18 cellular contexts compared by ENCODE assay signal in the genomic region with DNA sequence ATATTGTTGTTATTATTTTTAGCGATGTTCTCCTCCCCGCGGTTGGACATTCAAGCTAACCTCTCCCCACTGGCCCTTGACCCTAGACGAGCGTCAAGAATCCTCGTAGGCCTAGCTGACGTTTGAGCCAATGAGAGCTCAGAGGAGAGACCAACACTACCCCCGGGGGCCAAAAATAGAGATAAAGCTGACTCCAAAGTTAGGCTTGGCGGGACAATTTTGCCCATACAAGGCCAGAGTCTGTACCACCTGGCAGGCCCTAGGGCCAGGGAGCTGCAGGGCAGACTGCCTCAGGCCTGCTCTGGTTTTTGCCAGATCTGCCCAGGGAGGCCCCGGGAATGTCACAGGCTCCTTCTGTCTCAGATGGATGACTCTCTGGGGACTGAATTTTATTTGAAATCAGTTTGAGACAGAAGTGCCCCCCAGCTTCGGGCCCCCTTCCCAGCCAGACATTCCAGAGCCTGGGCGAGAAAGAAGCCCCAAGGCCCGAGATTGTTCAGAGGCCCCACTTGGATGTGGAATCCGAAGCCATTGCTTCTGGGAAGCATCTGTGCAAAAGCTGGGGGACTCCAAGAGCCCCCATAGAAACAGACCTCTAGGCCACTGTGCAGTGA. TPM values are rescaled to one million over a fixed set of nuclear protein-coding genes. Genes with fewer than 3 reads are reported as not detected.
DNase-seq lines count a peak whose midpoint lies in the region; ATAC-seq, FAIRE-seq and TF ChIP-seq lines count a peak whose summit lies in the region.
"Had no signal": no experiment of that assay in that cellular context is flagged by ENCODE, and none has a peak within 500 bp of the region (broad histone marks: within the 10 kb centered on the region; RNA-seq: fewer than 3 reads in every experiment).

No MANE protein-coding gene starts in this region.

- H2AFZ ChIP-seq in K562 (ENCODE audit: low read depth, low read length): no peak overlapping the region

- H3K27me3 ChIP-seq in K562 (ENCODE audit: control insufficient read depth in 2 of 2, insufficient read depth in 2 of 2, low read length in 2 of 2): peaks cover 19 to 57% of the 10 kb centered on the region in 2 experiments
- H3K27me3 ChIP-seq: BLaER1 had no signal

- BruUV-seq in K562 (replicated peaks; lab: Mats Ljungman, UMichigan): no TSS peak

- CTCF ChIA-PET in K562 (lab: Yijun Ruan, JAX; ENCODE audit: low intra/inter-chr PET ratio): no interaction called here

- 11% methylated on average over 14 of the region's 14 CpGs for WGBS in K562 (ENCODE audit: insufficient coverage, low coverage, missing lambda C conversion rate)

- peaks cover 13% of the 10 kb centered on the region for H3K27me3 Mint-ChIP-seq in osteocyte (ENCODE audit: unreplicated experiment)

- no peak overlapping the region for H3K4me2 ChIP-seq in K562 (ENCODE audit: insufficient read depth, low read length)
- H3K4me2 ChIP-seq: BLaER1 had no signal

- in situ Hi-C loops in K562 (cut with MboI): no loop called here

- no peak for TF ChIP-seq EP300 in K562 (IDR thresholded peaks at IDR 0.05; ENCODE audit: low read length)

- intact Hi-C loops in K562 (cut with micrococcal nuclease) (no loop called here), cardiac septum (cut with DNase I) (no loop called here)

- no peak overlapping the region for H3K27ac ChIP-seq in K562 (ENCODE audit: extremely low read depth, low read depth, low read length)
- H3K27ac ChIP-seq in substantia nigra (ENCODE audit: low read depth, low read length, poor library complexity, severe bottlenecking): no peak overlapping the region
- H3K27ac ChIP-seq: BLaER1, epithelial cell of prostate had no signal

- no peak for FAIRE-seq in K562 (lab: Jason Lieb, UNC)
- FAIRE-seq in frontal cortex (lab: Jason Lieb, UNC): no peak
- FAIRE-seq: small intestine had no signal

- H3K9me3 ChIP-seq in K562 (replicated peaks; ENCODE audit: control insufficient read depth, insufficient read depth, low read depth, low read length): no peaks in the 10 kb centered on the region
- H3K9me3 ChIP-seq: BLaER1, HAP-1 had no signal

- H3K36me3 Mint-ChIP-seq in osteocyte (ENCODE audit: unreplicated experiment): no peaks in the 10 kb centered on the region

- H3K9me1 ChIP-seq in K562 (ENCODE audit: control insufficient read depth, insufficient read depth, low read length): peaks cover 3% of the 10 kb centered on the region

- no peaks in the 10 kb centered on the region for H3K9me3 Mint-ChIP-seq in osteocyte (ENCODE audit: unreplicated experiment)
- H3K9me3 Mint-ChIP-seq: activated CD4-positive, alpha-beta T cell treated with anti-CD3 and anti-CD28 coated beads, Interleukin-2, amount 10 ng/mL, durations not matched to agents 7 days and 5 days; activated naive CD4-positive, alpha-beta T cell treated with anti-CD3 and anti-CD28 coated beads for 36 hours had no signal

- no peak overlapping the region for H3K9ac ChIP-seq in K562 (ENCODE audit: insufficient read depth in 1 of 2, low read depth in 2 of 2, low read length in 2 of 2)
- H3K9ac ChIP-seq: BLaER1 had no signal

- TF ChIP-seq POLR2A in K562 (conservative IDR thresholded peaks at IDR 0.05): no peak

- TF ChIP-seq RAD21 in K562 (CRISPR knock-in tag; conservative IDR thresholded peaks at IDR 0.05 in 1 of 2, IDR thresholded peaks at IDR 0.05 in 1 of 2): no peak

- no peaks in the 10 kb centered on the region; the same call in 1 of the 2 replicates for H4K20me1 ChIP-seq in K562 (replicated peaks; ENCODE audit: control insufficient read depth, insufficient read depth, low read length)
- H4K20me1 ChIP-seq: BLaER1 had no signal

- no peaks in the 10 kb centered on the region for H3K4me1 Mint-ChIP-seq in osteocyte (ENCODE audit: unreplicated experiment)
- H3K4me1 Mint-ChIP-seq: activated CD4-positive, alpha-beta T cell treated with anti-CD3 and anti-CD28 coated beads, Interleukin-2, amount 10 ng/mL, durations not matched to agents 7 days and 5 days had no signal

- no peak for ATAC-seq in K562

- H3K4me3 Mint-ChIP-seq in osteocyte (ENCODE audit: unreplicated experiment): no peak overlapping the region
- H3K4me3 Mint-ChIP-seq: activated CD4-positive, alpha-beta T cell treated with anti-CD3 and anti-CD28 coated beads, Interleukin-2, amount 10 ng/mL, durations not matched to agents 7 days and 5 days; activated naive CD4-positive, alpha-beta T cell treated with anti-CD3 and anti-CD28 coated beads for 36 hours had no signal

- DNase-seq in K562 (ENCODE audit: extremely low read depth in 1 of 4, low spot score in 3 of 4): no peak
- peak; percentile 56 for DNase-seq in cardiac septum (ENCODE audit: low spot score)
- peak; percentile 77 for DNase-seq in osteocyte (ENCODE audit: extremely low spot score, unreplicated experiment)
- DNase-seq in ureter (ENCODE audit: low spot score): peak; percentile 35
- no peak for DNase-seq in substantia nigra (lab: John Stamatoyannopoulos, UW)
- DNase-seq in OCI-M1 (lab: John Stamatoyannopoulos, UW): no peak
- no peak for DNase-seq in frontal cortex (ENCODE audit: low spot score in 2 of 2)
- DNase-seq in OCI-M2 (lab: John Stamatoyannopoulos, UW; ENCODE audit: unreplicated experiment): no peak
- DNase-seq: activated CD4-positive, alpha-beta T cell treated with anti-CD3 and anti-CD28 coated beads, Interleukin-2, amount 10 ng/mL, durations not matched to agents 7 days and 5 days; activated naive CD4-positive, alpha-beta T cell treated with anti-CD3 and anti-CD28 coated beads for 36 hours; DMS 273 treated with DMSO at 0.1 percent for 48 hours; midbrain; NCI-H82; small intestine had no signal

- H3K27ac Mint-ChIP-seq in osteocyte (ENCODE audit: unreplicated experiment): no peak overlapping the region
- H3K27ac Mint-ChIP-seq: activated CD4-positive, alpha-beta T cell treated with anti-CD3 and anti-CD28 coated beads, Interleukin-2, amount 10 ng/mL, durations not matched to agents 7 days and 5 days; activated naive CD4-positive, alpha-beta T cell treated with anti-CD3 and anti-CD28 coated beads for 36 hours had no signal

- peaks cover 0 to 4% of the 10 kb centered on the region in 2 experiments; a peak in 3 of 5 replicates for H3K4me1 ChIP-seq in K562 (replicated peaks in 1 of 2; ENCODE audit: control insufficient read depth in 2 of 2, insufficient read depth in 2 of 2, low read length in 2 of 2)
- H3K4me1 ChIP-seq: BLaER1, HAP-1 had no signal

- TF ChIP-seq CTCF in K562 (IDR thresholded peaks at IDR 0.05 in 2 of 3, conservative IDR thresholded peaks at IDR 0.05 in 1 of 3; ENCODE audit: insufficient read depth in 2 of 3, low read depth in 1 of 3, low read length in 3 of 3): no peak
- TF ChIP-seq CTCF in osteocyte (IDR thresholded peaks at IDR 0.05): no peak

- H3K4me3 ChIP-seq in K562: no peak overlapping the region
- H3K4me3 ChIP-seq: BLaER1, HAP-1 had no signal

- no peaks in the 10 kb centered on the region for H3K36me3 ChIP-seq in K562 (ENCODE audit: control insufficient read depth, insufficient read depth, low read length)
- H3K36me3 ChIP-seq: BLaER1, HAP-1 had no signal

- POLR2A ChIA-PET in K562 (lab: Yijun Ruan, JAX): interaction anchor here (0.8 to 0.9 kb wide), 2 partner anchors 16 to 26 kb away, joined by 3 to 5 read pairs; no protein-coding TSS in a partner anchor

- no peaks in the 10 kb centered on the region for H3K79me2 ChIP-seq in K562 (ENCODE audit: control insufficient read depth, insufficient read depth, low read length)

TF ChIP-seq in K562, 482 proteins besides CTCF, POLR2A, EP300 and RAD21:
- TF ChIP-seq TBP (optimal IDR thresholded peaks at IDR 0.05; ENCODE audit: low read depth, low read length) (no peak), NFYB (IDR thresholded peaks at IDR 0.05; ENCODE audit: extremely low read depth, insufficient read length) (peak; percentile 12)

RNA-seq across cellular contexts. Expression of gene ACCSL, which starts 40.8 kb away (rescaled TPM):
- not detected in 2 replicates for total RNA-seq in K562 (2011; cell fraction: chromatin; rRNA removed; ENCODE audit: low replicate concordance)
- total RNA-seq in K562 (2011; cell fraction: nucleolus; rRNA removed): not detected in 2 replicates
- 0.22 TPM in 1 of 2 replicates, not detected in the other for total RNA-seq in K562 (2011; cell fraction: nucleoplasm; rRNA removed)
- total RNA-seq in K562 (2014; rRNA removed) (not detected in 2 replicates), K562 (2014; rRNA removed; fragmentation: Illumina TruSeq; extraction: Trizol) (not detected in 2 replicates), K562 (2015; rRNA removed; fragmentation: Illumina TruSeq; extraction: Trizol) (not detected in 2 replicates), K562 (2021) (not detected in 2 replicates), cardiac septum (not detected), osteocyte (not detected in 2 replicates), ureter (not detected), frontal cortex (not detected)
- polyA plus RNA-seq in K562 (2011; rRNA removed) (not detected in 2 replicates), K562 (2014; fragmentation: Illumina TruSeq; extraction: Trizol) (not detected in 2 replicates), K562 (2014; fragmentation: Nextera tagmentation; extraction: Ambion mirVana) (not detected), K562 (2014; rRNA removed) (not detected in 2 replicates)
- polyA plus RNA-seq in K562 (2011; cell fraction: cytosol; rRNA removed): not detected in 2 replicates
- polyA plus RNA-seq in K562 (2011; cell fraction: nucleus; rRNA removed): not detected in 2 replicates
- not detected in 2 replicates for polyA plus RNA-seq in K562 (2012)
- polyA minus RNA-seq in K562 (2011; rRNA and poly(A)+ RNA removed): not detected in 2 replicates
- not detected in 2 replicates for polyA minus RNA-seq in K562 (2011; cell fraction: cytosol; rRNA and poly(A)+ RNA removed)
- polyA minus RNA-seq in K562 (2011; cell fraction: nucleus; rRNA and poly(A)+ RNA removed): not detected in 2 replicates
- total RNA-seq: activated CD4-positive, alpha-beta T cell treated with anti-CD3 and anti-CD28 coated beads, Interleukin-2, amount 10 ng/mL, durations not matched to agents 7 days and 5 days; activated naive CD4-positive, alpha-beta T cell treated with anti-CD3 and anti-CD28 coated beads for 36 hours; LHCN-M2 had no signal
- polyA plus RNA-seq: small intestine had no signal

RNA-seq across cellular contexts. Expression of gene ACCS, which starts 59.1 kb away (rescaled TPM):
- total RNA-seq in K562 (2011; cell fraction: chromatin; rRNA removed; ENCODE audit: low replicate concordance): 116 and 149 TPM in 2 replicates
- 94.2 and 109 TPM in 2 replicates for total RNA-seq in K562 (2011; cell fraction: nucleolus; rRNA removed)
- 129 and 171 TPM in 2 replicates for total RNA-seq in K562 (2011; cell fraction: nucleoplasm; rRNA removed)
- total RNA-seq in K562 (2014; rRNA removed) (14.8 and 16.3 TPM in 2 replicates), K562 (2014; rRNA removed; fragmentation: Illumina TruSeq; extraction: Trizol) (11.3 and 11.8 TPM in 2 replicates), K562 (2015; rRNA removed; fragmentation: Illumina TruSeq; extraction: Trizol) (10.1 and 10.7 TPM in 2 replicates), K562 (2021) (19.5 and 21.1 TPM in 2 replicates), cardiac septum (12.0 TPM), osteocyte (4.3 and 4.5 TPM in 2 replicates), ureter (44.0 TPM), frontal cortex (5.3 TPM)
- polyA plus RNA-seq in K562 (2011; rRNA removed) (19.8 and 27.9 TPM in 2 replicates), K562 (2014; fragmentation: Illumina TruSeq; extraction: Trizol) (18.0 and 20.2 TPM in 2 replicates), K562 (2014; fragmentation: Nextera tagmentation; extraction: Ambion mirVana) (1 to 10 TPM; 4.2 to 6.3 TPM), K562 (2014; rRNA removed) (25.9 and 29.9 TPM in 2 replicates)
- polyA plus RNA-seq in K562 (2011; cell fraction: cytosol; rRNA removed): 6.9 and 15.3 TPM in 2 replicates
- polyA plus RNA-seq in K562 (2011; cell fraction: nucleus; rRNA removed): 251 and 266 TPM in 2 replicates
- polyA plus RNA-seq in K562 (2012): 19.7 and 69.3 TPM in 2 replicates
- 9.4 and 10.8 TPM in 2 replicates for polyA minus RNA-seq in K562 (2011; rRNA and poly(A)+ RNA removed)
- 4.3 and 4.6 TPM in 2 replicates for polyA minus RNA-seq in K562 (2011; cell fraction: cytosol; rRNA and poly(A)+ RNA removed)
- 30.2 and 44.4 TPM in 2 replicates for polyA minus RNA-seq in K562 (2011; cell fraction: nucleus; rRNA and poly(A)+ RNA removed)

Comparison
In these comparisons a context has a peak if more than half of its experiments do, and no peak if none do; other contexts are left out.
1. DNase-seq: peak in cardiac septum (single experiment), osteocyte (single experiment) and ureter (single experiment); none in K562 (0 of 4), substantia nigra (0 of 49), OCI-M1 (single experiment), frontal cortex (0 of 2) and OCI-M2 (single experiment).